In genomic region chr6:37698264-37699137, GRCh38 we compare ENCODE assay signal across 8 cellular contexts. TPM values are rescaled to one million over a fixed set of nuclear protein-coding genes. Genes with fewer than 3 reads are reported as not detected.
DNase-seq lines count a peak whose midpoint lies in the region; ATAC-seq and TF ChIP-seq lines count a peak whose summit lies in the region.

No MANE protein-coding gene starts in this region.

- H3K9ac ChIP-seq in iPS-20b (ENCODE audit: low read depth, low read length) (no peak overlapping the region), smooth muscle cell (ENCODE audit: low read depth) (no peak overlapping the region)

- peak overlapping the region; percentile 99 for H3K4me3 Mint-ChIP-seq in T-helper 17 cell

- H3K36me3 ChIP-seq in body of pancreas (replicated peaks in 1 of 2; ENCODE audit: insufficient read depth in 1 of 2, low read depth in 2 of 2) (no peaks in the 10 kb centered on the region), iPS-20b (ENCODE audit: insufficient read depth, low read depth, low read length) (no peaks in the 10 kb centered on the region), smooth muscle cell (ENCODE audit: low read depth) (no peaks in the 10 kb centered on the region)

- H4K20me1 ChIP-seq in smooth muscle cell (ENCODE audit: low read depth): peaks cover 22% of the 10 kb centered on the region

- H3K4me1 Mint-ChIP-seq in T-helper 17 cell: peaks cover 24% of the 10 kb centered on the region

- H3K4me2 ChIP-seq in smooth muscle cell: peak overlapping the region; percentile 100

- no peaks in the 10 kb centered on the region for H3F3A ChIP-seq in smooth muscle cell (ENCODE audit: low read depth)

- H3K9me3 ChIP-seq in T-helper 17 cell (ENCODE audit: control insufficient read depth, low read length, poor library complexity, severe bottlenecking) (no peaks in the 10 kb centered on the region), body of pancreas (no peaks in the 10 kb centered on the region), iPS-20b (ENCODE audit: insufficient read depth, low read depth, low read length) (peaks cover 3% of the 10 kb centered on the region; the same call in 1 of the 2 replicates), smooth muscle cell (replicated peaks; ENCODE audit: low read depth) (no peaks in the 10 kb centered on the region)

- intact Hi-C loops in body of pancreas (cut with DNase I): no loop called here

- peaks cover 6% of the 10 kb centered on the region for H3K36me3 Mint-ChIP-seq in T-helper 17 cell (ENCODE audit: low read depth)

- H3K79me2 ChIP-seq in smooth muscle cell (ENCODE audit: low read depth): no peaks in the 10 kb centered on the region

- peak overlapping the region; percentile 96 for H3K27ac Mint-ChIP-seq in T-helper 17 cell

- H3K4me3 ChIP-seq in Jurkat, Clone E6-1 (ENCODE audit: low read length): peak overlapping the region; percentile 61
- H3K4me3 ChIP-seq in body of pancreas (peak overlapping the region; percentile 27 to 58), iPS-20b (ENCODE audit: low read length) (peak overlapping the region; percentile 72), smooth muscle cell (peak overlapping the region; percentile 72)

- TF ChIP-seq POLR2A in body of pancreas (IDR thresholded peaks at IDR 0.05): peak in 1 of 3 donors; percentile 2

- peak overlapping the region; percentile 92 for H2AFZ ChIP-seq in smooth muscle cell (ENCODE audit: low read depth)

- H3K4me1 ChIP-seq in body of pancreas (peaks cover 33% of the 10 kb centered on the region), iPS-20b (ENCODE audit: insufficient read depth, low read length) (no peaks in the 10 kb centered on the region; the same call in 1 of the 2 replicates), smooth muscle cell (ENCODE audit: low read depth) (peaks cover 26% of the 10 kb centered on the region)

- H3K27me3 Mint-ChIP-seq in T-helper 17 cell: peaks cover 42% of the 10 kb centered on the region

- WGBS in body of pancreas, 2 donors: 0 to 1% methylated on average over 21 to 72 of the region's 72 CpGs
- 1% methylated on average over 64 of the region's 72 CpGs for WGBS in smooth muscle cell (ENCODE audit: low lambda C conversion rate)

- TF ChIP-seq CTCF in body of pancreas (IDR thresholded peaks at IDR 0.05) (peak in 2 of 7 experiments; percentile 13 to 61), smooth muscle cell (IDR thresholded peaks at IDR 0.05; ENCODE audit: borderline replicate concordance, insufficient read depth, poor library complexity, severe bottlenecking) (no peak)

- ATAC-seq in T-helper 17 cell (peak; percentile 41), body of pancreas (peak; percentile 28)

- H3K27ac ChIP-seq in body of pancreas (peak overlapping the region in 1 of 4 donors; percentile 64), iPS-20b (ENCODE audit: low read length) (no peak overlapping the region), smooth muscle cell (ENCODE audit: low read depth) (no peak overlapping the region)

- DNase-seq in DMS53 (lab: John Stamatoyannopoulos, UW): peak; percentile 88
- DNase-seq in Jurkat, Clone E6-1 (ENCODE audit: low read depth, low spot score): peak; percentile 32
- peak; percentile 22 to 51 (median 44) for DNase-seq in T-helper 17 cell
- peak; percentile 46 to 55 (median 50) for DNase-seq in body of pancreas
- no peak for DNase-seq in smooth muscle cell (lab: John Stamatoyannopoulos, UW; ENCODE audit: unreplicated experiment)
- no peak for DNase-seq in OCI-M2 (lab: John Stamatoyannopoulos, UW; ENCODE audit: unreplicated experiment)
- DNase-seq in DMS153 (lab: John Stamatoyannopoulos, UW): no peak

- H3K27me3 ChIP-seq in body of pancreas (peaks cover 0 to 15% of the 10 kb centered on the region in 2 donors), iPS-20b (ENCODE audit: insufficient read depth, low read length) (peaks cover 99% of the 10 kb centered on the region), smooth muscle cell (ENCODE audit: low read depth) (peaks cover 57% of the 10 kb centered on the region)

RNA-seq across cellular contexts. Expression of gene MDGA1, which starts 0.8 kb away (rescaled TPM):
- polyA plus RNA-seq in Jurkat, Clone E6-1 (2012; ENCODE audit: insufficient read depth, insufficient read length): 1.8 TPM
- total RNA-seq in T-helper 17 cell (1 to 10 TPM in 1 of 2 donors, under 1 TPM in 1; 0.21 to 2.8 TPM), body of pancreas (1 to 10 TPM in 1 of 2 donors, under 1 TPM in 1; 0.33 to 1.0 TPM), smooth muscle cell (5.7 and 12.5 TPM in 2 replicates)
- polyA plus RNA-seq in smooth muscle cell: 1.5 and 2.4 TPM in 2 replicates

Comparison
In these comparisons a context has a peak if more than half of its experiments do, and no peak if none do; other contexts are left out.
1. DNase-seq: peak in DMS53 (single experiment), Jurkat, Clone E6-1 (single experiment), T-helper 17 cell (3 of 3) and body of pancreas (4 of 4); none in smooth muscle cell (single experiment), OCI-M2 (single experiment) and DMS153 (single experiment).
2. Peak in every context shown above with its lines, with median percentiles within 50 percentile points of each other: H3K4me3 ChIP-seq.